In genomic region chr17:10119203-10120112, GRCh38 we compare ENCODE assay signal across 8 cellular contexts.
DNase-seq lines count a peak whose midpoint lies in the region; ATAC-seq and TF ChIP-seq lines count a peak whose summit lies in the region.

No MANE protein-coding gene starts in this region.

- H3K9me3 ChIP-seq in KOPT-K1 (ENCODE audit: insufficient read depth, low read length, poor library complexity, severe bottlenecking): no peaks in the 10 kb centered on the region
- H3K9me3 ChIP-seq in breast epithelium: no peaks in the 10 kb centered on the region

- no peaks in the 10 kb centered on the region for H3K36me3 Mint-ChIP-seq in natural killer cell treated with Interleukin-12 subunit alpha and Interleukin-12 subunit beta and Interleukin-15 and Interleukin-18, amount 100 ng/mL, for 72 hours

- DNase-seq in COLO668 (lab: John Stamatoyannopoulos, UW; ENCODE audit: unreplicated experiment): peak; percentile 5
- DNase-seq in breast epithelium (ENCODE audit: low spot score in 2 of 2): peak; percentile 92 to 96
- peak; percentile 72 for DNase-seq in natural killer cell treated with Interleukin-12 subunit alpha and Interleukin-12 subunit beta and Interleukin-15 and Interleukin-18, amount 100 ng/mL, for 72 hours (ENCODE audit: low spot score)
- DNase-seq in NCI-H2029 (lab: John Stamatoyannopoulos, UW): no peak
- no peak for DNase-seq in activated naive CD4-positive, alpha-beta T cell treated with anti-CD3 and anti-CD28 coated beads, Interleukin-2, amount 50 U/mL, for 16 hours
- DNase-seq in stimulated activated CD4-positive, alpha-beta T cell treated with anti-CD3 and anti-CD28 coated beads, Interleukin-2, amount 100 ng/mL, for 48 hours: no peak

- H3K27me3 ChIP-seq in breast epithelium: no peaks in the 10 kb centered on the region

- H3K9me3 Mint-ChIP-seq in natural killer cell treated with Interleukin-12 subunit alpha and Interleukin-12 subunit beta and Interleukin-15 and Interleukin-18, amount 100 ng/mL, for 72 hours: no peaks in the 10 kb centered on the region

- H3K4me1 ChIP-seq in breast epithelium: peaks cover 17 to 27% of the 10 kb centered on the region in 2 donors

- TF ChIP-seq CTCF in breast epithelium (IDR thresholded peaks at IDR 0.05): peak in 1 of 3 donors; percentile 7

- no peaks in the 10 kb centered on the region for H3K36me3 ChIP-seq in KOPT-K1 (ENCODE audit: insufficient read depth, low read length)
- H3K36me3 ChIP-seq in breast epithelium: no peaks in the 10 kb centered on the region

- ATAC-seq in natural killer cell treated with Interleukin-12 subunit alpha and Interleukin-12 subunit beta and Interleukin-15 and Interleukin-18, amount 100 ng/mL, for 72 hours: peak in 1 of 2 donors; percentile 25
- ATAC-seq in GM21447 (IDR thresholded peaks at IDR 0.05; ENCODE audit: unreplicated experiment): no peak

- H3K27ac ChIP-seq in KOPT-K1 (ENCODE audit: low read depth, low read length, poor library complexity, severe bottlenecking) (peak overlapping the region; percentile 95), breast epithelium (peak overlapping the region; percentile 74 to 99)

- peaks cover 69 to 75% of the 10 kb centered on the region in 2 donors for H3K4me1 Mint-ChIP-seq in natural killer cell treated with Interleukin-12 subunit alpha and Interleukin-12 subunit beta and Interleukin-15 and Interleukin-18, amount 100 ng/mL, for 72 hours (ENCODE audit: low read depth in 2 of 2)

- H3K4me3 ChIP-seq in breast epithelium: no peak overlapping the region

- TF ChIP-seq POLR2A in breast epithelium (IDR thresholded peaks at IDR 0.05): no peak

- H3K27ac Mint-ChIP-seq in natural killer cell treated with Interleukin-12 subunit alpha and Interleukin-12 subunit beta and Interleukin-15 and Interleukin-18, amount 100 ng/mL, for 72 hours: peak overlapping the region; percentile 82 to 87

- intact Hi-C loops in breast epithelium (cut with DNase I; ENCODE audit: low total_unique reads): no loop called here

- peak overlapping the region; percentile 78 for H3K4me3 Mint-ChIP-seq in natural killer cell treated with Interleukin-12 subunit alpha and Interleukin-12 subunit beta and Interleukin-15 and Interleukin-18, amount 100 ng/mL, for 72 hours

- no peaks in the 10 kb centered on the region for H3K27me3 Mint-ChIP-seq in natural killer cell treated with Interleukin-12 subunit alpha and Interleukin-12 subunit beta and Interleukin-15 and Interleukin-18, amount 100 ng/mL, for 72 hours

Comparison
In these comparisons a context has a peak if more than half of its experiments do, and no peak if none do; other contexts are left out.
1. DNase-seq: peak in COLO668 (single experiment), breast epithelium (2 of 2) and natural killer cell treated with Interleukin-12 subunit alpha and Interleukin-12 subunit beta and Interleukin-15 and Interleukin-18, amount 100 ng/mL, for 72 hours (single experiment); none in NCI-H2029 (single experiment), activated naive CD4-positive, alpha-beta T cell treated with anti-CD3 and anti-CD28 coated beads, Interleukin-2, amount 50 U/mL, for 16 hours (single experiment) and stimulated activated CD4-positive, alpha-beta T cell treated with anti-CD3 and anti-CD28 coated beads, Interleukin-2, amount 100 ng/mL, for 48 hours (0 of 2).